Comparison of ENCODE assay signal across 20 cellular contexts in the genomic region with DNA sequence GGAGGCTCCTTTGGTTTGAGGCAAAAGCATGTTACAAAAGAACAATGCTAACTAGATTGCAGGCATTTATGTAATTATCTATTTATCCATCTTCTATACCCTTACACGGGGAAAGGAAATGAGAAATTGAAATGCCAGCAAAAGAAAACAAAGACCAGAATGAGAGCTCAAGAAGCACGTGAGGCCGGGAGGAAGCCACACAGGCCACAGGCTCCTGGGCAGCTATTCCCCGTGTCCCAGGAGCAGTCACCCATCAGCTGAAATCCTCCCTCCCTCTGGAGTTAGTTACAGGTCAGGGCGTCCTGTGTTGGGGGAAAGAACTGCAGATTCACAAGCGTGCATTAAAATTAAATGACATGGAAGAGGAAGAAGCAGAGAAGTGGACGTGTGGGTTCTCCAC.
DNase-seq lines count a peak whose midpoint lies in the region; ATAC-seq and TF ChIP-seq lines count a peak whose summit lies in the region.
"Had no signal": no experiment of that assay in that cellular context is flagged by ENCODE, and none has a peak within 500 bp of the region (broad histone marks: within the 10 kb centered on the region; RNA-seq: fewer than 3 reads in every experiment).

No MANE protein-coding gene starts in this region.

- TF ChIP-seq CTCF in psoas muscle (IDR thresholded peaks at IDR 0.05) (no peak), WERI-Rb-1 (IDR thresholded peaks at IDR 0.05; ENCODE audit: low read depth, low read length) (no peak)

- 17 to 28% (median 18%) methylated on average over 7 of the region's 7 CpGs for WGBS in psoas muscle, 3 donors

- ATAC-seq in left ventricle myocardium superior (peak; percentile 49), psoas muscle (peak; percentile 27 to 70 (median 54)), GM18511 (IDR thresholded peaks at IDR 0.05; ENCODE audit: unreplicated experiment) (no peak)
- ATAC-seq: activated CD8-positive, alpha-beta memory T cell treated with anti-CD3 and anti-CD28 coated beads, Interleukin-2, amount 10 ng/mL, durations not matched to agents 7 days and 5 days; HepG2; naive thymus-derived CD8-positive, alpha-beta T cell; sciatic nerve had no signal

- H3K4me3 ChIP-seq in psoas muscle (peak overlapping the region; percentile 63), WERI-Rb-1 (ENCODE audit: low read depth, low read length) (no peak overlapping the region)

- no peaks in the 10 kb centered on the region for H3K27me3 ChIP-seq in psoas muscle (ENCODE audit: insufficient read depth in 3 of 3, low read length in 2 of 3)
- no peaks in the 10 kb centered on the region for H3K27me3 ChIP-seq in WERI-Rb-1 (ENCODE audit: insufficient read depth, low read depth, severe bottlenecking)

- H3K4me1 ChIP-seq in psoas muscle: peaks cover 31% of the 10 kb centered on the region

- H3K36me3 ChIP-seq in psoas muscle (ENCODE audit: insufficient read depth in 1 of 2, low read depth in 1 of 2) (no peaks in the 10 kb centered on the region), WERI-Rb-1 (no peaks in the 10 kb centered on the region)

- intact Hi-C loops in left ventricle myocardium superior (cut with micrococcal nuclease): no loop called here
- intact Hi-C loops in psoas muscle (cut with DNase I): loop anchor here in 1 of 2 donors (2.0 to 5.0 kb wide), 2 partner anchors 59 to 134 kb away; no protein-coding TSS in a partner anchor

- no peaks in the 10 kb centered on the region for H3K9me3 ChIP-seq in psoas muscle
- H3K9me3 ChIP-seq in WERI-Rb-1 (ENCODE audit: severe bottlenecking): no peaks in the 10 kb centered on the region

- DNase-seq in EH (ENCODE audit: low read depth) (peak; percentile 15), cerebellar cortex (ENCODE audit: low spot score) (peak; percentile 10), left ventricle myocardium superior (no peak), psoas muscle (no peak), NCI-H2227 (lab: John Stamatoyannopoulos, UW; ENCODE audit: unreplicated experiment) (no peak), WERI-Rb-1 (no peak), NCI-H524 treated with DMSO at 0.1 percent for 48 hours (lab: John Stamatoyannopoulos, UW) (no peak)
- DNase-seq: activated CD4-positive, alpha-beta T cell treated with anti-CD3 and anti-CD28 coated beads, Interleukin-2, amount 10 ng/mL, durations not matched to agents 24 days and 14 days; activated CD8-positive, alpha-beta memory T cell treated with anti-CD3 and anti-CD28 coated beads, Interleukin-2, amount 10 ng/mL, durations not matched to agents 7 days and 5 days; activated naive CD4-positive, alpha-beta T cell treated with anti-CD3 and anti-CD28 coated beads, Interleukin-2, amount 50 U/mL, for 16 hours; DMS 273 treated with DMSO at 0.1 percent for 48 hours; naive thymus-derived CD8-positive, alpha-beta T cell; NCI-H1048; NK-92 treated with Interleukin-12 subunit alpha and Interleukin-12 subunit beta, amount 100 ng/mL, for 24 hours; RPMI8226 had no signal

- H3K27ac ChIP-seq in psoas muscle (peak overlapping the region; percentile 98), WERI-Rb-1 (no peak overlapping the region)
- H3K27ac ChIP-seq: C4-2B, epithelial cell of prostate had no signal

Comparison
In these comparisons a context has a peak if more than half of its experiments do, and no peak if none do; other contexts are left out.
1. DNase-seq: peak in EH (single experiment) and cerebellar cortex (single experiment); none in left ventricle myocardium superior (single experiment), psoas muscle (0 of 2), NCI-H2227 (single experiment), WERI-Rb-1 (single experiment) and NCI-H524 treated with DMSO at 0.1 percent for 48 hours (single experiment).